ENCODE assay signal across 7 cellular contexts in genomic region chr14:102524451-102525212, GRCh38.
DNase-seq lines count a peak whose midpoint lies in the region; ATAC-seq and TF ChIP-seq lines count a peak whose summit lies in the region.

No MANE protein-coding gene starts in this region.

- peaks cover 17% of the 10 kb centered on the region for H3K4me1 Mint-ChIP-seq in T-helper 2 cell treated with Interferon-gamma antibody and Interleukin-4, amounts not matched to agents 5 μg/mL and 100 μg/mL, for 36 hours (ENCODE audit: low read depth)

- no peaks in the 10 kb centered on the region for H3K36me3 Mint-ChIP-seq in T-helper 2 cell treated with Interferon-gamma antibody and Interleukin-4, amounts not matched to agents 5 μg/mL and 100 μg/mL, for 36 hours (ENCODE audit: low read depth)

- peak overlapping the region; percentile 97 for H3K27ac Mint-ChIP-seq in T-helper 2 cell treated with Interferon-gamma antibody and Interleukin-4, amounts not matched to agents 5 μg/mL and 100 μg/mL, for 36 hours

- no peaks in the 10 kb centered on the region for H3K27me3 Mint-ChIP-seq in T-helper 2 cell treated with Interferon-gamma antibody and Interleukin-4, amounts not matched to agents 5 μg/mL and 100 μg/mL, for 36 hours (ENCODE audit: low read depth)

- peak; percentile 93 to 98 for DNase-seq in NCI-H187 (lab: John Stamatoyannopoulos, UW)
- peak; percentile 97 for DNase-seq in T-helper 2 cell treated with Interferon-gamma antibody and Interleukin-4, amounts not matched to agents 5 μg/mL and 100 μg/mL, for 36 hours (ENCODE audit: low spot score)
- DNase-seq in astrocyte of the cerebellum (ENCODE audit: low read depth): peak; percentile 92
- peak; percentile 94 to 95 for DNase-seq in hippocampal formation (lab: John Stamatoyannopoulos, UW)
- peak; percentile 96 for DNase-seq in retina

- no peaks in the 10 kb centered on the region for H3K9me3 Mint-ChIP-seq in T-helper 2 cell treated with Interferon-gamma antibody and Interleukin-4, amounts not matched to agents 5 μg/mL and 100 μg/mL, for 36 hours

- ATAC-seq in GM18498 (IDR thresholded peaks at IDR 0.05; ENCODE audit: unreplicated experiment) (peak; percentile 95), HG02938 (IDR thresholded peaks at IDR 0.05; ENCODE audit: unreplicated experiment) (peak; percentile 95)

- peak; percentile 93 for TF ChIP-seq CTCF in astrocyte of the cerebellum (IDR thresholded peaks at IDR 0.05; ENCODE audit: low read depth, low read length, missing control alignments)

- peak overlapping the region; percentile 62 for H3K4me3 ChIP-seq in astrocyte of the cerebellum (ENCODE audit: low read depth, low read length)

- in situ Hi-C loops in astrocyte of the cerebellum (cut with HindIII; ENCODE audit: low sequenced_read_pairs): no loop called here

- H3K4me3 Mint-ChIP-seq in T-helper 2 cell treated with Interferon-gamma antibody and Interleukin-4, amounts not matched to agents 5 μg/mL and 100 μg/mL, for 36 hours: peak overlapping the region; percentile 95

Comparison
In these comparisons a context has a peak if more than half of its experiments do, and no peak if none do; other contexts are left out.
1. Peak in every context shown above with its lines: DNase-seq, ATAC-seq and H3K4me3 ChIP-seq.